In genomic region chr19:45646345-45646698, GRCh38 we compare ENCODE assay signal across 9 cellular contexts. TPM values are rescaled to one million over a fixed set of nuclear protein-coding genes. Genes with fewer than 3 reads are reported as not detected.
A peak's percentile ranks its signal among the peaks of the same experiment; 100 is the strongest.
DNase-seq lines count a peak whose midpoint lies in the region; ATAC-seq and TF ChIP-seq lines count a peak whose summit lies in the region.
"Had no signal": no experiment of that assay in that cellular context is flagged by ENCODE, and none has a peak within 500 bp of the region (broad histone marks: within the 10 kb centered on the region; RNA-seq: fewer than 3 reads in every experiment).

No MANE protein-coding gene starts in this region.

- H3K9me3 Mint-ChIP-seq in activated CD8-positive, alpha-beta memory T cell treated with anti-CD3 and anti-CD28 coated beads, Interleukin-2, amount 10 ng/mL, durations not matched to agents 7 days and 5 days (ENCODE audit: low read depth), result no peaks in the 10 kb centered on the region
- H3K9me3 Mint-ChIP-seq in stimulated activated memory B cell treated with anti-CD40 and anti-IgM and Interleukin-4, amounts not matched to agents 10 μg/mL and 1 μg/mL and 100 μg/mL, for 72 hours, result peaks cover under 1% of the 10 kb centered on the region

- H3K79me2 ChIP-seq in SU-DHL-6 (ENCODE audit: insufficient read depth, low read length), result no peaks in the 10 kb centered on the region

- no peak for DNase-seq in activated CD8-positive, alpha-beta memory T cell treated with anti-CD3 and anti-CD28 coated beads, Interleukin-2, amount 10 ng/mL, durations not matched to agents 7 days and 5 days
- no peak for DNase-seq in activated CD8-positive, alpha-beta memory T cell treated with anti-CD3 and anti-CD28 coated beads for 24 hours
- DNase-seq in esophagus muscularis mucosa (ENCODE audit: extremely low spot score) (no peak), activated gamma-delta T cell (lab: John Stamatoyannopoulos, UW) (no peak)

- no peak for TF ChIP-seq EP300 in esophagus muscularis mucosa (IDR thresholded peaks at IDR 0.05)

- no peaks in the 10 kb centered on the region for H4K20me1 ChIP-seq in SU-DHL-6 (ENCODE audit: low read depth, low read length)

- TF ChIP-seq CTCF in SU-DHL-6 (IDR thresholded peaks at IDR 0.05; ENCODE audit: insufficient read depth, low read length, poor library complexity, severe bottlenecking) (no peak), esophagus muscularis mucosa (IDR thresholded peaks at IDR 0.05) (no peak)

- peak overlapping the region; percentile 65 for H3K4me2 ChIP-seq in SU-DHL-6 (ENCODE audit: low read depth, low read length, poor library complexity, severe bottlenecking)

- H3F3A ChIP-seq in SU-DHL-6 (ENCODE audit: insufficient read depth), result peaks cover 22% of the 10 kb centered on the region

- CTCF ChIA-PET in activated CD8-positive, alpha-beta memory T cell treated with anti-CD3 and anti-CD28 coated beads, Interleukin-2, amount 10 ng/mL, durations not matched to agents 7 days and 5 days (lab: Charles Lee), result interaction anchor here (0.8 to 2.1 kb wide), 17 partner anchors 8 to 218 kb away, joined by 3 to 10 read pairs (median 4); partner anchors contain the start of gene SNRPD2

- H2AFZ ChIP-seq in SU-DHL-6 (ENCODE audit: low read depth, low read length, severe bottlenecking), result peak overlapping the region; percentile 84

- peak overlapping the region; percentile 79 for H3K27ac Mint-ChIP-seq in activated CD8-positive, alpha-beta memory T cell treated with anti-CD3 and anti-CD28 coated beads, Interleukin-2, amount 10 ng/mL, durations not matched to agents 7 days and 5 days
- no peak overlapping the region for H3K27ac Mint-ChIP-seq in stimulated activated memory B cell treated with anti-CD40 and anti-IgM and Interleukin-4, amounts not matched to agents 10 μg/mL and 1 μg/mL and 100 μg/mL, for 72 hours

- no peaks in the 10 kb centered on the region for H3K27me3 Mint-ChIP-seq in activated CD8-positive, alpha-beta memory T cell treated with anti-CD3 and anti-CD28 coated beads, Interleukin-2, amount 10 ng/mL, durations not matched to agents 7 days and 5 days
- peaks cover 12% of the 10 kb centered on the region for H3K27me3 Mint-ChIP-seq in stimulated activated memory B cell treated with anti-CD40 and anti-IgM and Interleukin-4, amounts not matched to agents 10 μg/mL and 1 μg/mL and 100 μg/mL, for 72 hours

- peak overlapping the region; percentile 78 for H3K4me3 Mint-ChIP-seq in activated CD8-positive, alpha-beta memory T cell treated with anti-CD3 and anti-CD28 coated beads, Interleukin-2, amount 10 ng/mL, durations not matched to agents 7 days and 5 days
- peak overlapping the region; percentile 72 for H3K4me3 Mint-ChIP-seq in stimulated activated memory B cell treated with anti-CD40 and anti-IgM and Interleukin-4, amounts not matched to agents 10 μg/mL and 1 μg/mL and 100 μg/mL, for 72 hours

- intact Hi-C loops in esophagus muscularis mucosa (cut with DNase I), result no loop called here

- no peaks in the 10 kb centered on the region for H3K36me3 Mint-ChIP-seq in activated CD8-positive, alpha-beta memory T cell treated with anti-CD3 and anti-CD28 coated beads, Interleukin-2, amount 10 ng/mL, durations not matched to agents 7 days and 5 days
- H3K36me3 Mint-ChIP-seq in stimulated activated memory B cell treated with anti-CD40 and anti-IgM and Interleukin-4, amounts not matched to agents 10 μg/mL and 1 μg/mL and 100 μg/mL, for 72 hours, result peaks cover under 1% of the 10 kb centered on the region

- H3K27me3 ChIP-seq in SU-DHL-6 (ENCODE audit: low read length) (no peaks in the 10 kb centered on the region), esophagus muscularis mucosa (peaks cover 0 to 56% (median 12%) of the 10 kb centered on the region in 4 donors)

- H3K4me3 ChIP-seq in SU-DHL-6 (ENCODE audit: insufficient read depth, low read length, poor library complexity, severe bottlenecking) (peak overlapping the region; percentile 58), esophagus muscularis mucosa (peak overlapping the region; percentile 38 to 52 (median 46))

- no peaks in the 10 kb centered on the region for H3K9me2 ChIP-seq in SU-DHL-6 (replicated peaks; ENCODE audit: insufficient read depth, low read length)

- no peaks in the 10 kb centered on the region for H3K36me3 ChIP-seq in SU-DHL-6 (ENCODE audit: low read length)
- H3K36me3 ChIP-seq in esophagus muscularis mucosa, result no peaks in the 10 kb centered on the region
- H3K36me3 ChIP-seq: transverse colon had no signal

- H3K9ac ChIP-seq in SU-DHL-6 (ENCODE audit: low read length), result peak overlapping the region; percentile 35

- no peak for ATAC-seq in activated CD8-positive, alpha-beta memory T cell treated with anti-CD3 and anti-CD28 coated beads, Interleukin-2, amount 10 ng/mL, durations not matched to agents 7 days and 5 days
- ATAC-seq in stimulated activated memory B cell treated with anti-CD40 and anti-IgM and Interleukin-4, amounts not matched to agents 10 μg/mL and 1 μg/mL and 100 μg/mL, for 72 hours, result no peak
- ATAC-seq in GM19351 (IDR thresholded peaks at IDR 0.05; ENCODE audit: unreplicated experiment), result no peak
- ATAC-seq in GM19035 (IDR thresholded peaks at IDR 0.05; ENCODE audit: unreplicated experiment), result no peak

- peaks cover 18 to 40% (median 39%) of the 10 kb centered on the region in 4 donors for H3K4me1 ChIP-seq in esophagus muscularis mucosa

- H3K9me3 ChIP-seq in SU-DHL-6 (ENCODE audit: insufficient read depth, low read length) (no peaks in the 10 kb centered on the region), esophagus muscularis mucosa (no peaks in the 10 kb centered on the region)
- H3K9me3 ChIP-seq: transverse colon had no signal

- 15% methylated on average over 9 of the region's 9 CpGs for WGBS in esophagus muscularis mucosa

- H3K27ac ChIP-seq in SU-DHL-6 (ENCODE audit: low read depth, low read length) (no peak overlapping the region), esophagus muscularis mucosa (replicated peaks in 1 of 4) (no peak overlapping the region)

- no peak for TF ChIP-seq POLR2A in esophagus muscularis mucosa (IDR thresholded peaks at IDR 0.05; ENCODE audit: low read depth)

- H3K4me1 Mint-ChIP-seq in activated CD8-positive, alpha-beta memory T cell treated with anti-CD3 and anti-CD28 coated beads, Interleukin-2, amount 10 ng/mL, durations not matched to agents 7 days and 5 days, result peaks cover 27% of the 10 kb centered on the region
- peaks cover 43% of the 10 kb centered on the region for H3K4me1 Mint-ChIP-seq in stimulated activated memory B cell treated with anti-CD40 and anti-IgM and Interleukin-4, amounts not matched to agents 10 μg/mL and 1 μg/mL and 100 μg/mL, for 72 hours

RNA-seq across cellular contexts. Expression of gene EML2, which starts 7.1 kb away (rescaled TPM):
- total RNA-seq in activated CD8-positive, alpha-beta memory T cell treated with anti-CD3 and anti-CD28 coated beads, Interleukin-2, amount 10 ng/mL, durations not matched to agents 7 days and 5 days, result 100 to 1,000 TPM; 122 to 128 TPM
- 10 to 100 TPM; 12.0 to 28.4 (median 18.3) TPM for total RNA-seq in esophagus muscularis mucosa

RNA-seq across cellular contexts. Expression of gene GIPR, which starts 21.7 kb away (rescaled TPM):
- 10 to 100 TPM; 12.1 to 14.7 TPM for total RNA-seq in activated CD8-positive, alpha-beta memory T cell treated with anti-CD3 and anti-CD28 coated beads, Interleukin-2, amount 10 ng/mL, durations not matched to agents 7 days and 5 days
- not detected for total RNA-seq in esophagus muscularis mucosa

RNA-seq across cellular contexts. Expression of gene GPR4, which starts 44.3 kb away (rescaled TPM):
- not detected for total RNA-seq in activated CD8-positive, alpha-beta memory T cell treated with anti-CD3 and anti-CD28 coated beads, Interleukin-2, amount 10 ng/mL, durations not matched to agents 7 days and 5 days
- 1 to 10 TPM in 3 of 4 donors, under 1 TPM in 1; 0.42 to 6.6 (median 4.8) TPM for total RNA-seq in esophagus muscularis mucosa

RNA-seq across cellular contexts. Expression of gene SNRPD2, which starts 45.4 kb away (rescaled TPM):
- total RNA-seq in activated CD8-positive, alpha-beta memory T cell treated with anti-CD3 and anti-CD28 coated beads, Interleukin-2, amount 10 ng/mL, durations not matched to agents 7 days and 5 days, result 100 to 1,000 TPM; 602 to 634 TPM
- total RNA-seq in esophagus muscularis mucosa, result 100 to 1,000 TPM; 107 to 167 (median 139) TPM

RNA-seq across cellular contexts. Expression of gene QPCTL, which starts 46.1 kb away (rescaled TPM):
- total RNA-seq in activated CD8-positive, alpha-beta memory T cell treated with anti-CD3 and anti-CD28 coated beads, Interleukin-2, amount 10 ng/mL, durations not matched to agents 7 days and 5 days, result 10 to 100 TPM in 1 of 2 experiments, 1 to 10 TPM in 1; 9.6 to 12.7 TPM
- 1 to 10 TPM; 4.6 to 6.8 (median 6.0) TPM for total RNA-seq in esophagus muscularis mucosa

Comparison
In these comparisons a context has a peak if more than half of its experiments do, and no peak if none do; other contexts are left out.
1. RNA of gene EML2, which starts 7.1 kb away (total RNA-seq): 122 to 128 TPM in activated CD8-positive, alpha-beta memory T cell treated with anti-CD3 and anti-CD28 coated beads, Interleukin-2, amount 10 ng/mL, durations not matched to agents 7 days and 5 days; 12.0 to 28.4 TPM in esophagus muscularis mucosa; every median in the first group is over 4 times any median in the second.
2. RNA of gene GIPR, which starts 21.7 kb away (total RNA-seq): 12.1 to 14.7 TPM in activated CD8-positive, alpha-beta memory T cell treated with anti-CD3 and anti-CD28 coated beads, Interleukin-2, amount 10 ng/mL, durations not matched to agents 7 days and 5 days; not detected in esophagus muscularis mucosa; every median in the first group is over 10 times any median in the second.